22 cellular contexts compared by ENCODE assay signal in genomic region chr9:70117835-70118319, GRCh38.
A peak's percentile ranks its signal among the peaks of the same experiment; 100 is the strongest.
DNase-seq lines count a peak whose midpoint lies in the region; ATAC-seq and TF ChIP-seq lines count a peak whose summit lies in the region.
"Had no signal": no experiment of that assay in that cellular context is flagged by ENCODE, and none has a peak within 500 bp of the region (broad histone marks: within the 10 kb centered on the region; RNA-seq: fewer than 3 reads in every experiment).

No MANE protein-coding gene starts in this region.

- in situ Hi-C loops in ACHN (cut with HindIII; ENCODE audit: low pct_ligation_motif_present, low pct_unique_long_range_greater_than_20kb, low sequenced_read_pairs), result loop anchor here (25.0 kb wide), 1 partner anchor 156 kb away; no protein-coding TSS in a partner anchor

- peaks cover 38% of the 10 kb centered on the region for H3K4me1 Mint-ChIP-seq in osteocyte (ENCODE audit: unreplicated experiment)
- H3K4me1 Mint-ChIP-seq: CD4-positive, alpha-beta memory T cell had no signal

- no peak for ATAC-seq in HG03108 (IDR thresholded peaks at IDR 0.05; ENCODE audit: unreplicated experiment)
- no peak for ATAC-seq in GM21447 (IDR thresholded peaks at IDR 0.05; ENCODE audit: unreplicated experiment)
- ATAC-seq: A549, left cardiac atrium had no signal

- no peak overlapping the region for H3K27ac Mint-ChIP-seq in osteocyte (ENCODE audit: unreplicated experiment)
- H3K27ac Mint-ChIP-seq: CD4-positive, alpha-beta memory T cell had no signal

- peaks cover 14% of the 10 kb centered on the region for H3K36me3 Mint-ChIP-seq in osteocyte (ENCODE audit: unreplicated experiment)
- H3K36me3 Mint-ChIP-seq: CD4-positive, alpha-beta memory T cell had no signal

- no peaks in the 10 kb centered on the region for H3K27me3 Mint-ChIP-seq in osteocyte (ENCODE audit: unreplicated experiment)

- no peak for TF ChIP-seq CTCF in osteocyte (IDR thresholded peaks at IDR 0.05)

- DNase-seq in ACHN (peak; percentile 12), HS-5 (ENCODE audit: low read depth) (peak; percentile 63), astrocyte of the hippocampus (ENCODE audit: low read depth, low spot score) (peak; percentile 62), glomerular visceral epithelial cell (ENCODE audit: extremely low spot score) (peak; percentile 58), osteocyte (ENCODE audit: extremely low spot score, unreplicated experiment) (no peak), hypothalamus (lab: John Stamatoyannopoulos, UW) (no peak)
- DNase-seq: activated CD4-positive, alpha-beta T cell treated with anti-CD3 and anti-CD28 coated beads, Interleukin-2, amount 50 U/mL, for 4 hours; activated naive CD4-positive, alpha-beta T cell treated with anti-CD3 and anti-CD28 coated beads, Interleukin-2, amount 50 U/mL, for 16 hours; activated T-cell treated with anti-CD3 and anti-CD28 coated beads, Interleukin-2, amount 50 U/mL, for 1 hour; CD4-positive, alpha-beta memory T cell; DND-41; hippocampal formation; KBM-7; left cardiac atrium; NCI-H1092 treated with DMSO at 0.1 percent for 48 hours; NCI-H774; ovary; stimulated activated CD4-positive, alpha-beta T cell treated with anti-CD3 and anti-CD28 coated beads, Interleukin-2, amount 100 ng/mL, for 48 hours; uterus had no signal

- H3K9me3 Mint-ChIP-seq in osteocyte (ENCODE audit: unreplicated experiment), result no peaks in the 10 kb centered on the region
- H3K9me3 Mint-ChIP-seq: CD4-positive, alpha-beta memory T cell had no signal

- H3K4me3 Mint-ChIP-seq in osteocyte (ENCODE audit: unreplicated experiment), result no peak overlapping the region
- H3K4me3 Mint-ChIP-seq: CD4-positive, alpha-beta memory T cell had no signal

Comparison
In these comparisons a context has a peak if more than half of its experiments do, and no peak if none do; other contexts are left out.
1. DNase-seq: peak in ACHN (single experiment), HS-5 (single experiment), astrocyte of the hippocampus (single experiment) and glomerular visceral epithelial cell (single experiment); none in osteocyte (single experiment) and hypothalamus (0 of 51).